12 cellular contexts compared by ENCODE assay signal in genomic region chr3:14810070-14810732, GRCh38. TPM values are rescaled to one million over a fixed set of nuclear protein-coding genes. Genes with fewer than 3 reads are reported as not detected.
DNase-seq lines count a peak whose midpoint lies in the region; ATAC-seq and TF ChIP-seq lines count a peak whose summit lies in the region.
"Had no signal": no experiment of that assay in that cellular context is flagged by ENCODE, and none has a peak within 500 bp of the region (broad histone marks: within the 10 kb centered on the region; RNA-seq: fewer than 3 reads in every experiment).

No MANE protein-coding gene starts in this region.

- ATAC-seq in HG03460 (IDR thresholded peaks at IDR 0.05; ENCODE audit: unreplicated experiment), result no peak

- H3K36me3 Mint-ChIP-seq in endothelial cell (ENCODE audit: low read depth, unreplicated experiment), result peaks cover 30% of the 10 kb centered on the region
- H3K36me3 Mint-ChIP-seq: activated naive CD4-positive, alpha-beta T cell treated with anti-CD3 and anti-CD28 coated beads, Interleukin-2, amount 50 U/mL, for 24 hours had no signal

- H3K4me3 ChIP-seq in HUES6 (ENCODE audit: low read depth, low read length) (peak overlapping the region; percentile 74), liver (ENCODE audit: low read depth in 1 of 3, low read length in 3 of 3) (peak overlapping the region in 1 of 3 donors; percentile 53), smooth muscle cell (peak overlapping the region; percentile 48)

- no peaks in the 10 kb centered on the region for H3K9me3 Mint-ChIP-seq in endothelial cell (ENCODE audit: unreplicated experiment)
- H3K9me3 Mint-ChIP-seq: activated naive CD4-positive, alpha-beta T cell treated with anti-CD3 and anti-CD28 coated beads, Interleukin-2, amount 50 U/mL, for 24 hours had no signal

- WGBS in liver, result 8% methylated on average over 67 of the region's 75 CpGs
- 7% methylated on average over 29 of the region's 75 CpGs for WGBS in smooth muscle cell (ENCODE audit: low lambda C conversion rate)

- H3K4me3 Mint-ChIP-seq in endothelial cell (ENCODE audit: unreplicated experiment), result peak overlapping the region; percentile 89

- in situ Hi-C loops in ACHN (cut with HindIII; ENCODE audit: low pct_ligation_motif_present, low pct_unique_long_range_greater_than_20kb, low sequenced_read_pairs), result no loop called here

- TF ChIP-seq CTCF in endothelial cell (IDR thresholded peaks at IDR 0.05; ENCODE audit: unreplicated experiment) (no peak), liver (IDR thresholded peaks at IDR 0.05; ENCODE audit: low read depth, low read length, missing input control) (no peak), smooth muscle cell (IDR thresholded peaks at IDR 0.05; ENCODE audit: borderline replicate concordance, insufficient read depth, poor library complexity, severe bottlenecking) (no peak)

- no peaks in the 10 kb centered on the region for H4K20me1 ChIP-seq in smooth muscle cell (ENCODE audit: low read depth)

- peak; percentile 70 for DNase-seq in endothelial cell (ENCODE audit: low spot score)
- DNase-seq in smooth muscle cell (lab: John Stamatoyannopoulos, UW; ENCODE audit: unreplicated experiment), result no peak
- no peak for DNase-seq in cerebellar cortex (ENCODE audit: low spot score)
- DNase-seq in ACHN, result no peak
- DNase-seq in activated naive CD4-positive, alpha-beta T cell treated with Interleukin-2 at 50 U/mL for 16 hours, result no peak
- DNase-seq: NCI-H526 treated with DMSO at 0.1 percent for 48 hours; stimulated activated CD4-positive, alpha-beta T cell treated with anti-CD3 and anti-CD28 coated beads, Interleukin-12 subunit alpha, Interleukin-12 subunit beta, amount 100 ng/mL, for 4 hours had no signal

- H3K27ac ChIP-seq in HUES6 (ENCODE audit: low read depth, low read length) (no peak overlapping the region), liver (ENCODE audit: low read depth in 1 of 2, low read length in 2 of 2) (peak overlapping the region; percentile 34 to 44), smooth muscle cell (ENCODE audit: low read depth) (no peak overlapping the region)
- H3K27ac ChIP-seq: VCaP had no signal

- H3K4me1 Mint-ChIP-seq in endothelial cell (ENCODE audit: unreplicated experiment), result peaks cover 73% of the 10 kb centered on the region

- H3K27ac Mint-ChIP-seq in endothelial cell (ENCODE audit: unreplicated experiment), result peak overlapping the region; percentile 89
- H3K27ac Mint-ChIP-seq: activated naive CD4-positive, alpha-beta T cell treated with anti-CD3 and anti-CD28 coated beads, Interleukin-2, amount 50 U/mL, for 24 hours had no signal

- H3K9ac ChIP-seq in HUES6 (ENCODE audit: low read length), result peak overlapping the region; percentile 20
- H3K9ac ChIP-seq in liver (ENCODE audit: low read depth in 1 of 2, low read length in 2 of 2), result no peak overlapping the region
- H3K9ac ChIP-seq in smooth muscle cell (ENCODE audit: low read depth), result no peak overlapping the region

- H3K36me3 ChIP-seq in HUES6 (ENCODE audit: control insufficient read depth, insufficient read depth, low read length) (no peaks in the 10 kb centered on the region), liver (ENCODE audit: control insufficient read depth in 4 of 4, insufficient read depth in 3 of 4, low read depth in 1 of 4, low read length in 3 of 4) (no peaks in the 10 kb centered on the region), smooth muscle cell (ENCODE audit: low read depth) (no peaks in the 10 kb centered on the region)

- peaks cover 67% of the 10 kb centered on the region for H3K27me3 ChIP-seq in HUES6 (ENCODE audit: control insufficient read depth, insufficient read depth, low read length)
- H3K27me3 ChIP-seq in liver (ENCODE audit: control insufficient read depth in 4 of 4, insufficient read depth in 4 of 4, low read length in 3 of 4), result no peaks in the 10 kb centered on the region
- peaks cover 64% of the 10 kb centered on the region for H3K27me3 ChIP-seq in smooth muscle cell (ENCODE audit: low read depth)

- H2AFZ ChIP-seq in smooth muscle cell (ENCODE audit: low read depth), result peak overlapping the region; percentile 77

- peaks cover 27% of the 10 kb centered on the region for H3K27me3 Mint-ChIP-seq in endothelial cell (ENCODE audit: unreplicated experiment)

- no peaks in the 10 kb centered on the region for H3F3A ChIP-seq in smooth muscle cell (ENCODE audit: low read depth)

- peak in 1 of 2 donors; percentile 9 for TF ChIP-seq RAD21 in liver (IDR thresholded peaks at IDR 0.05)

- H3K9me3 ChIP-seq in HUES6 (ENCODE audit: control insufficient read depth, insufficient read depth, low read depth, low read length) (no peaks in the 10 kb centered on the region), liver (ENCODE audit: control insufficient read depth in 4 of 4, low read length in 3 of 4) (no peaks in the 10 kb centered on the region), smooth muscle cell (replicated peaks; ENCODE audit: low read depth) (no peaks in the 10 kb centered on the region)

- H3K4me2 ChIP-seq in smooth muscle cell, result peak overlapping the region; percentile 85

- H3K4me1 ChIP-seq in HUES6 (ENCODE audit: control insufficient read depth, insufficient read depth, low read length) (peaks cover 17% of the 10 kb centered on the region; the same call in 1 of the 2 replicates), liver (ENCODE audit: control insufficient read depth in 4 of 4, insufficient read depth in 4 of 4, low read length in 3 of 4) (peaks cover 3 to 14% (median 8%) of the 10 kb centered on the region in 4 donors), smooth muscle cell (ENCODE audit: low read depth) (peaks cover 9% of the 10 kb centered on the region)

- no peaks in the 10 kb centered on the region for H3K79me2 ChIP-seq in smooth muscle cell (ENCODE audit: low read depth)

TF ChIP-seq in liver, 16 proteins besides CTCF, POLR2A, EP300 and RAD21:
- no peak for TF ChIP-seq ATF3 (IDR thresholded peaks at IDR 0.05)
- TF ChIP-seq SP1 (IDR thresholded peaks at IDR 0.05), result no peak
- TF ChIP-seq ZBTB33 (IDR thresholded peaks at IDR 0.05), result no peak
- TF ChIP-seq FOXA1 (IDR thresholded peaks at IDR 0.05), result no peak
- TF ChIP-seq JUND (IDR thresholded peaks at IDR 0.05), result no peak
- TF ChIP-seq RXRA (IDR thresholded peaks at IDR 0.05), result no peak
- no peak for TF ChIP-seq HNF4G (IDR thresholded peaks at IDR 0.05)
- TF ChIP-seq TAF1 (conservative IDR thresholded peaks at IDR 0.05), result no peak
TF ChIP-seq in liver: peak in this region for 0.

RNA-seq across cellular contexts. Expression of gene FGD5, which starts 8.6 kb away (rescaled TPM):
- 294 TPM for total RNA-seq in endothelial cell (ENCODE audit: unreplicated experiment)
- 1 to 10 TPM; 2.8 to 6.3 TPM for total RNA-seq in liver
- polyA plus RNA-seq in liver, result 1 to 10 TPM; 2.0 to 3.3 TPM
- 0.63 and 1.0 TPM in 2 replicates for total RNA-seq in smooth muscle cell
- polyA plus RNA-seq in smooth muscle cell, result 0.71 and 2.7 TPM in 2 replicates

Comparison
In these comparisons a context has a peak if more than half of its experiments do, and no peak if none do; other contexts are left out.
1. H3K27ac ChIP-seq: peak in liver (2 of 2); none in HUES6 (single experiment) and smooth muscle cell (single experiment).
2. RNA of gene FGD5, which starts 8.6 kb away (total RNA-seq): 294 TPM in endothelial cell (single experiment); 2.8 to 6.3 TPM in liver and 0.63 to 1.0 TPM in smooth muscle cell; every median in the first group is over 10 times any median in the second.